ENCODE assay signal across 8 cellular contexts in the genomic region with DNA sequence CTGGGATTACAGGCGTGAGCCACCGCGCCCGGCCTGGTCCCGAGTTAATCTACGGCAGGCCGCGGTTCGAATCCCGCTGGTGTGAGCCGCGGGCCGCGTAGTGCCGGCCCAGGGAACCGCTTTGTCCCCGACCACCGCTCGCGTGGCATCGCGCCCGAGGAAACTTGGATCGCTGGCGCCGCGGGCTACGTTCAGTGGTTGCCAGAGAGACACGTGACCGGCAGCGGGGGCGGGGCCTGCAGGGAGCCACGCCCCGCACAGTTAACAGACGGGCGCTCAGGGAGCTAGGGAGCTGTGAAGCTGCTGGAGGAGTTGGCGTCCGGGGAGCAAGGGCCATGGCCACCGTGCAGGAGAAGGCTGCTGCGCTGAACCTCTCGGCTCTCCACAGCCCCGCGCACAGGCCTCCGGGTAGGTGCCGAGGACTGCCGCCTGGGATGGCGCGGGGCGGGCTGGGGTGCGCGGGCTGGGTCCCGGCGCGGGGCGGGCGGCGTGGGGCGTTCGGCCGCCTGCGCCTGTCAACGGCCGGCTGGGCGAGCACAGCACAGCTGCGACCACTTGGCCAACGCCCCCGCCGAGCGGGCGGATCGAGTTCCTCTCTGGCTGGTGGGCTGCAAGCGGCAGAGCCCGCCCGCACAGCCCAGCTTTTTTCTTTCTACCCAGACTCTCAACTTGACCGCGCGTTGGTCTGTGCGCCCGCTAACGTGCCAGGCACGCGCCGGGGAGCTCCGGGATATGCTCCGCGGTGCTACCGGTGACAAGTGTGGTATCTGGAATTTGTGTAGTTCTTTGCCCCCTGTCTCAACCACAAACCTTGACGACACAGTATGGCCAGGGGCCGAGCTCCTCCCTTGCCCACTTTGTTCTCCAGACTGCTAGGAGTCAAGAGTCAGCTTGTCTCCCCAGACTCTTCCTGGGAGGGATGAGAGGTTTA. TPM values are rescaled to one million over a fixed set of nuclear protein-coding genes. Genes with fewer than 3 reads are reported as not detected.
DNase-seq lines count a peak whose midpoint lies in the region; ATAC-seq and TF ChIP-seq lines count a peak whose summit lies in the region.

A gene (plus strand): TSS at position 258 of the 931 bp plus-strand sequence. CDS start 78 bp downstream, at position 336.

- CTCF ChIA-PET in Calu3 (lab: Charles Lee): interaction anchor here (1.3 kb wide), 1 partner anchor 50 kb away, joined by 5 read pairs; no protein-coding TSS in a partner anchor
- CTCF ChIA-PET in PC-9 (lab: Charles Lee): interaction anchor here (0.6 kb wide), 1 partner anchor 301 kb away, joined by 4 read pairs; no protein-coding TSS in a partner anchor

- TF ChIP-seq CTCF in Calu3 (IDR thresholded peaks at IDR 0.05; ENCODE audit: unreplicated experiment): no peak
- no peak for TF ChIP-seq CTCF in PC-9 (conservative IDR thresholded peaks at IDR 0.05)

- BruUV-seq in Calu3 (replicated peaks; lab: Mats Ljungman, UMichigan) (no TSS peak), PC-9 (replicated peaks; lab: Mats Ljungman, UMichigan) (no TSS peak)

- H3K4me1 Mint-ChIP-seq in Calu3 (ENCODE audit: low read depth, unreplicated experiment): no peaks in the 10 kb centered on the region
- H3K4me1 Mint-ChIP-seq in activated T-helper 2 cell treated with anti-CD3 and anti-CD28 coated beads, Interferon-gamma antibody, Interleukin-2, Interleukin-4, amounts not matched to agents 10 μg/mL and 5 μg/mL and 100 μg/mL, durations not matched to agents 14 hours and 24 hours and 36 hours (ENCODE audit: low read depth): peaks cover 17% of the 10 kb centered on the region
- H3K4me1 Mint-ChIP-seq in natural killer cell treated with Interleukin-12 subunit alpha and Interleukin-12 subunit beta and Interleukin-15 and Interleukin-18, amount 100 ng/mL, for 72 hours (ENCODE audit: low read depth in 2 of 2): peaks cover 13 to 25% of the 10 kb centered on the region in 2 donors
- peaks cover 9% of the 10 kb centered on the region for H3K4me1 Mint-ChIP-seq in stimulated activated memory B cell treated with anti-CD40 and anti-IgM and Interleukin-4, amounts not matched to agents 10 μg/mL and 1 μg/mL and 100 μg/mL, for 72 hours

- H4K20me1 ChIP-seq in PC-9 (ENCODE audit: insufficient read depth): no peaks in the 10 kb centered on the region

- H3K9me3 Mint-ChIP-seq in Calu3 (ENCODE audit: low read depth, unreplicated experiment): no peaks in the 10 kb centered on the region
- H3K9me3 Mint-ChIP-seq in activated T-helper 2 cell treated with anti-CD3 and anti-CD28 coated beads, Interferon-gamma antibody, Interleukin-2, Interleukin-4, amounts not matched to agents 10 μg/mL and 5 μg/mL and 100 μg/mL, durations not matched to agents 14 hours and 24 hours and 36 hours: no peaks in the 10 kb centered on the region
- no peaks in the 10 kb centered on the region for H3K9me3 Mint-ChIP-seq in natural killer cell treated with Interleukin-12 subunit alpha and Interleukin-12 subunit beta and Interleukin-15 and Interleukin-18, amount 100 ng/mL, for 72 hours
- H3K9me3 Mint-ChIP-seq in stimulated activated memory B cell treated with anti-CD40 and anti-IgM and Interleukin-4, amounts not matched to agents 10 μg/mL and 1 μg/mL and 100 μg/mL, for 72 hours: no peaks in the 10 kb centered on the region

- H3F3A ChIP-seq in PC-9 (ENCODE audit: insufficient read depth, low read depth): peaks cover 11% of the 10 kb centered on the region; the same call in 1 of the 2 replicates

- no peaks in the 10 kb centered on the region for H3K27me3 Mint-ChIP-seq in Calu3 (ENCODE audit: unreplicated experiment)
- H3K27me3 Mint-ChIP-seq in activated T-helper 2 cell treated with anti-CD3 and anti-CD28 coated beads, Interferon-gamma antibody, Interleukin-2, Interleukin-4, amounts not matched to agents 10 μg/mL and 5 μg/mL and 100 μg/mL, durations not matched to agents 14 hours and 24 hours and 36 hours (ENCODE audit: low read depth): peaks cover 56% of the 10 kb centered on the region
- peaks cover 17 to 37% of the 10 kb centered on the region in 2 donors for H3K27me3 Mint-ChIP-seq in natural killer cell treated with Interleukin-12 subunit alpha and Interleukin-12 subunit beta and Interleukin-15 and Interleukin-18, amount 100 ng/mL, for 72 hours
- H3K27me3 Mint-ChIP-seq in stimulated activated memory B cell treated with anti-CD40 and anti-IgM and Interleukin-4, amounts not matched to agents 10 μg/mL and 1 μg/mL and 100 μg/mL, for 72 hours: peaks cover 59% of the 10 kb centered on the region

- H3K79me2 ChIP-seq in PC-9 (ENCODE audit: low read depth): no peaks in the 10 kb centered on the region

- intact Hi-C loops in Calu3 (cut with micrococcal nuclease; ENCODE audit: unreplicated experiment): no loop called here
- intact Hi-C loops in PC-9 (cut with micrococcal nuclease; ENCODE audit: unreplicated experiment): loop anchor here (2.0 kb wide), 1 partner anchor 23 kb away; a partner anchor contains a TSS
- intact Hi-C loops in activated T-helper 2 cell treated with anti-CD3 and anti-CD28 coated beads, Interferon-gamma antibody, Interleukin-2, Interleukin-4, amounts not matched to agents 10 μg/mL and 5 μg/mL and 100 μg/mL, durations not matched to agents 14 hours and 24 hours and 36 hours (cut with micrococcal nuclease): loop anchor here (10.0 kb wide), 1 partner anchor 239 kb away; a partner anchor contains a TSS

- peak; percentile 91 for DNase-seq in Calu3
- peak; percentile 55 to 88 for DNase-seq in PC-9
- DNase-seq in activated T-helper 2 cell treated with anti-CD3 and anti-CD28 coated beads, Interferon-gamma antibody, Interleukin-2, Interleukin-4, amounts not matched to agents 10 μg/mL and 5 μg/mL and 100 μg/mL, durations not matched to agents 14 hours and 24 hours and 36 hours (ENCODE audit: low spot score): peak; percentile 66
- peak; percentile 79 for DNase-seq in fibroblast of the conjunctiva (ENCODE audit: low read depth)
- peak; percentile 90 for DNase-seq in natural killer cell treated with Interleukin-12 subunit alpha and Interleukin-12 subunit beta and Interleukin-15 and Interleukin-18, amount 100 ng/mL, for 72 hours (ENCODE audit: low spot score)

- ATAC-seq in GM21423 (IDR thresholded peaks at IDR 0.05; ENCODE audit: unreplicated experiment): peak; percentile 77
- peak; percentile 88 to 92 for ATAC-seq in natural killer cell treated with Interleukin-12 subunit alpha and Interleukin-12 subunit beta and Interleukin-15 and Interleukin-18, amount 100 ng/mL, for 72 hours
- ATAC-seq in stimulated activated memory B cell treated with anti-CD40 and anti-IgM and Interleukin-4, amounts not matched to agents 10 μg/mL and 1 μg/mL and 100 μg/mL, for 72 hours: peak; percentile 75

- peaks cover 18% of the 10 kb centered on the region for H3K4me1 ChIP-seq in HUES48 (ENCODE audit: control insufficient read depth, insufficient read depth, low read length)
- H3K4me1 ChIP-seq in PC-9 (replicated peaks; ENCODE audit: insufficient read depth): peaks cover 11% of the 10 kb centered on the region

- H3K27me3 ChIP-seq in HUES48 (ENCODE audit: control insufficient read depth, insufficient read depth, low read length): peaks cover 16% of the 10 kb centered on the region
- peaks cover 4% of the 10 kb centered on the region; the same call in 1 of the 2 replicates for H3K27me3 ChIP-seq in PC-9 (ENCODE audit: insufficient read depth, low read depth)

- POLR2A ChIA-PET in PC-9 (lab: Charles Lee; ENCODE audit: unreplicated experiment): interaction anchor here (0.5 kb wide), 1 partner anchor 291 kb away, joined by 3 read pairs; no protein-coding TSS in a partner anchor

- H3K36me3 ChIP-seq in HUES48 (ENCODE audit: control insufficient read depth, insufficient read depth, low read length) (no peaks in the 10 kb centered on the region), PC-9 (ENCODE audit: low read depth) (no peaks in the 10 kb centered on the region)

- no peak within 1 kb of the TSS; the same call in 1 of the 2 replicates for H3K9ac ChIP-seq in HUES48 (ENCODE audit: low read depth, low read length)

- H3K4me2 ChIP-seq in PC-9: peak within 1 kb of the TSS; percentile 64

- peak within 1 kb of the TSS; percentile 15 for H3K27ac ChIP-seq in HUES48 (ENCODE audit: low read depth, low read length)
- no peak within 1 kb of the TSS for H3K27ac ChIP-seq in PC-9

- peak within 1 kb of the TSS; percentile 73 for H2AFZ ChIP-seq in PC-9

- H3K4me3 Mint-ChIP-seq in Calu3 (ENCODE audit: low read depth, unreplicated experiment): peak within 1 kb of the TSS; percentile 87
- peak within 1 kb of the TSS; percentile 76 for H3K4me3 Mint-ChIP-seq in activated T-helper 2 cell treated with anti-CD3 and anti-CD28 coated beads, Interferon-gamma antibody, Interleukin-2, Interleukin-4, amounts not matched to agents 10 μg/mL and 5 μg/mL and 100 μg/mL, durations not matched to agents 14 hours and 24 hours and 36 hours (ENCODE audit: low read depth)
- peak within 1 kb of the TSS; percentile 83 for H3K4me3 Mint-ChIP-seq in natural killer cell treated with Interleukin-12 subunit alpha and Interleukin-12 subunit beta and Interleukin-15 and Interleukin-18, amount 100 ng/mL, for 72 hours
- H3K4me3 Mint-ChIP-seq in stimulated activated memory B cell treated with anti-CD40 and anti-IgM and Interleukin-4, amounts not matched to agents 10 μg/mL and 1 μg/mL and 100 μg/mL, for 72 hours: peak within 1 kb of the TSS; percentile 78

- 0 out of 2 replicates have a peak, but pooled peaks cover 3% of the 10 kb centered on the region for H3K9me2 ChIP-seq in PC-9 (ENCODE audit: insufficient read depth)

- peak within 1 kb of the TSS; percentile 26 for H3K27ac Mint-ChIP-seq in Calu3 (ENCODE audit: unreplicated experiment)
- no peak within 1 kb of the TSS for H3K27ac Mint-ChIP-seq in activated T-helper 2 cell treated with anti-CD3 and anti-CD28 coated beads, Interferon-gamma antibody, Interleukin-2, Interleukin-4, amounts not matched to agents 10 μg/mL and 5 μg/mL and 100 μg/mL, durations not matched to agents 14 hours and 24 hours and 36 hours
- H3K27ac Mint-ChIP-seq in natural killer cell treated with Interleukin-12 subunit alpha and Interleukin-12 subunit beta and Interleukin-15 and Interleukin-18, amount 100 ng/mL, for 72 hours: no peak within 1 kb of the TSS
- no peak within 1 kb of the TSS for H3K27ac Mint-ChIP-seq in stimulated activated memory B cell treated with anti-CD40 and anti-IgM and Interleukin-4, amounts not matched to agents 10 μg/mL and 1 μg/mL and 100 μg/mL, for 72 hours

- H3K36me3 Mint-ChIP-seq in Calu3 (ENCODE audit: insufficient read depth, unreplicated experiment): peaks cover 12% of the 10 kb centered on the region
- no peaks in the 10 kb centered on the region for H3K36me3 Mint-ChIP-seq in activated T-helper 2 cell treated with anti-CD3 and anti-CD28 coated beads, Interferon-gamma antibody, Interleukin-2, Interleukin-4, amounts not matched to agents 10 μg/mL and 5 μg/mL and 100 μg/mL, durations not matched to agents 14 hours and 24 hours and 36 hours (ENCODE audit: low read depth)
- H3K36me3 Mint-ChIP-seq in natural killer cell treated with Interleukin-12 subunit alpha and Interleukin-12 subunit beta and Interleukin-15 and Interleukin-18, amount 100 ng/mL, for 72 hours: no peaks in the 10 kb centered on the region
- H3K36me3 Mint-ChIP-seq in stimulated activated memory B cell treated with anti-CD40 and anti-IgM and Interleukin-4, amounts not matched to agents 10 μg/mL and 1 μg/mL and 100 μg/mL, for 72 hours: no peaks in the 10 kb centered on the region

- H3K9me3 ChIP-seq in HUES48 (ENCODE audit: control insufficient read depth, insufficient read depth, low read length) (no peaks in the 10 kb centered on the region), PC-9 (ENCODE audit: insufficient read depth, low read depth) (no peaks in the 10 kb centered on the region)

- H3K4me3 ChIP-seq in HUES48 (ENCODE audit: low read depth, low read length) (peak within 1 kb of the TSS; percentile 52), PC-9 (peak within 1 kb of the TSS; percentile 57)

RNA-seq across cellular contexts. Expression of the gene that starts here (rescaled TPM):
- 1.2 and 1.6 TPM in 2 replicates for total RNA-seq in Calu3 (2022)
- 0.68 and 1.2 TPM in 2 replicates for total RNA-seq in PC-9 (2021)
- 0.57 and 0.82 TPM in 2 replicates for total RNA-seq in activated T-helper 2 cell treated with anti-CD3 and anti-CD28 coated beads, Interferon-gamma antibody, Interleukin-2, Interleukin-4, amounts not matched to agents 10 μg/mL and 5 μg/mL and 100 μg/mL, durations not matched to agents 14 hours and 24 hours and 36 hours
- 1 to 10 TPM; 1.1 to 3.4 TPM for total RNA-seq in natural killer cell treated with Interleukin-12 subunit alpha and Interleukin-12 subunit beta and Interleukin-15 and Interleukin-18, amount 100 ng/mL, for 72 hours

Comparison
In these comparisons a context has a peak if more than half of its experiments do, and no peak if none do; other contexts are left out.
1. Peak in DNase-seq in activated T-helper 2 cell treated with anti-CD3 and anti-CD28 coated beads, Interferon-gamma antibody, Interleukin-2, Interleukin-4, amounts not matched to agents 10 μg/mL and 5 μg/mL and 100 μg/mL, durations not matched to agents 14 hours and 24 hours and 36 hours; RNA of the gene not detected or under 1 TPM.